Comparison of ENCODE assay signal across 15 cellular contexts in genomic region chr4:8379771-8380170, GRCh38.
DNase-seq lines count a peak whose midpoint lies in the region; ATAC-seq and TF ChIP-seq lines count a peak whose summit lies in the region.
"Had no signal": no experiment of that assay in that cellular context is flagged by ENCODE, and none has a peak within 500 bp of the region (broad histone marks: within the 10 kb centered on the region; RNA-seq: fewer than 3 reads in every experiment).

No MANE protein-coding gene starts in this region.

- WGBS in heart right ventricle, 2 donors, result 93 to 97% methylated on average over 6 of the region's 6 CpGs
- WGBS in heart left ventricle, 4 donors, result 94 to 98% (median 96%) methylated on average over 6 of the region's 6 CpGs
- 90 to 97% (median 97%) methylated on average over 6 of the region's 6 CpGs for WGBS in psoas muscle, 3 donors

- H3K4me1 ChIP-seq in heart right ventricle, result peaks cover 0 to 42% (median 23%) of the 10 kb centered on the region in 9 donors
- peaks cover 0 to 40% (median 14%) of the 10 kb centered on the region in 12 donors for H3K4me1 ChIP-seq in heart left ventricle
- H3K4me1 ChIP-seq in psoas muscle, result peaks cover 19% of the 10 kb centered on the region
- H3K4me1 ChIP-seq: Caco-2 had no signal

- H3K27me3 Mint-ChIP-seq in CD14-positive monocyte (ENCODE audit: low read depth in 3 of 3), result peaks cover 0 to 3% (median 0%) of the 10 kb centered on the region in 3 donors
- H3K27me3 Mint-ChIP-seq: B cell; CD8-positive, alpha-beta memory T cell had no signal

- TF ChIP-seq POLR2A in heart left ventricle (IDR thresholded peaks at IDR 0.05), result no peak

- H3K36me3 ChIP-seq in heart right ventricle (peaks cover 0 to 64% (median 0%) of the 10 kb centered on the region in 9 donors), heart left ventricle (peaks cover 0 to 38% (median 11%) of the 10 kb centered on the region in 9 donors), psoas muscle (ENCODE audit: insufficient read depth in 1 of 2, low read depth in 1 of 2) (peaks cover 0 to 24% of the 10 kb centered on the region in 2 donors)

- CTCF ChIA-PET in GM10248 (lab: Yijun Ruan, JAX), result no interaction called here

- POLR2A ChIA-PET in GM10248 (lab: Yijun Ruan, JAX), result no interaction called here

- DNase-seq in heart right ventricle (no peak), heart left ventricle (no peak), 8988T (peak; percentile 13), CD14-positive monocyte (ENCODE audit: low spot score) (peak; percentile 8), psoas muscle (no peak), GM10248 (ENCODE audit: extremely low spot score) (no peak), NCI-H524 (lab: John Stamatoyannopoulos, UW) (no peak)
- DNase-seq: Caco-2; CD8-positive, alpha-beta memory T cell; DND-41; GDM1; HCEC 1CT; HFFc6 had no signal

- no peaks in the 10 kb centered on the region for H3K4me1 Mint-ChIP-seq in CD14-positive monocyte
- H3K4me1 Mint-ChIP-seq: B cell; CD8-positive, alpha-beta memory T cell had no signal

- TF ChIP-seq CTCF in heart right ventricle (IDR thresholded peaks at IDR 0.05) (no peak), heart left ventricle (IDR thresholded peaks at IDR 0.05) (no peak), CD14-positive monocyte (IDR thresholded peaks at IDR 0.05) (no peak), psoas muscle (IDR thresholded peaks at IDR 0.05) (no peak), GM10248 (IDR thresholded peaks at IDR 0.05; ENCODE audit: control extremely low read depth, extremely low read depth, low read depth, missing control alignments) (no peak)

- intact Hi-C loops in heart right ventricle (cut with DNase I) (no loop called here), heart left ventricle (cut with DNase I) (loop anchor here in 1 of 10 donors (10.0 kb wide), 1 partner anchor 55 kb away; no protein-coding TSS in a partner anchor), CD14-positive monocyte (cut with micrococcal nuclease) (no loop called here), psoas muscle (cut with DNase I) (loop anchor here in 1 of 2 donors (5.0 kb wide), 1 partner anchor 37 kb away; no protein-coding TSS in a partner anchor)

- no peak overlapping the region for H3K4me3 Mint-ChIP-seq in CD14-positive monocyte
- H3K4me3 Mint-ChIP-seq: B cell; CD8-positive, alpha-beta memory T cell; HFFc6 had no signal

- ATAC-seq in heart right ventricle (no peak), heart left ventricle (no peak), psoas muscle (no peak)
- ATAC-seq: HepG2 had no signal

- H3K4me3 ChIP-seq in heart right ventricle, result no peak overlapping the region
- H3K4me3 ChIP-seq in heart left ventricle, result no peak overlapping the region
- H3K4me3 ChIP-seq in psoas muscle, result no peak overlapping the region

- H3K27ac Mint-ChIP-seq in CD14-positive monocyte, result no peak overlapping the region
- H3K27ac Mint-ChIP-seq: B cell; CD8-positive, alpha-beta memory T cell; HFFc6 had no signal

- H3K9me3 Mint-ChIP-seq in CD14-positive monocyte, result peaks cover 0 to 2% (median 0%) of the 10 kb centered on the region in 7 donors
- H3K9me3 Mint-ChIP-seq: CD8-positive, alpha-beta memory T cell; HFFc6 had no signal

- H3K27me3 ChIP-seq in heart right ventricle (no peaks in the 10 kb centered on the region), heart left ventricle (no peaks in the 10 kb centered on the region), psoas muscle (ENCODE audit: insufficient read depth in 3 of 3, low read length in 2 of 3) (no peaks in the 10 kb centered on the region)

- no peaks in the 10 kb centered on the region for H3K9me3 ChIP-seq in heart right ventricle
- no peaks in the 10 kb centered on the region for H3K9me3 ChIP-seq in heart left ventricle
- no peaks in the 10 kb centered on the region for H3K9me3 ChIP-seq in psoas muscle
- H3K9me3 ChIP-seq: Caco-2 had no signal

- H3K27ac ChIP-seq in heart right ventricle (peak overlapping the region in 8 of 10 donors; percentile 22 to 92 (median 80)), heart left ventricle (peak overlapping the region in 6 of 12 donors; percentile 77 to 96 (median 87)), psoas muscle (peak overlapping the region; percentile 70)

- peaks cover 23 to 36% of the 10 kb centered on the region in 2 donors for H3K36me3 Mint-ChIP-seq in CD14-positive monocyte

Comparison
In these comparisons a context has a peak if more than half of its experiments do, and no peak if none do; other contexts are left out.
1. DNase-seq: peak in 8988T (single experiment) and CD14-positive monocyte (single experiment); none in heart right ventricle (0 of 2), heart left ventricle (0 of 5), psoas muscle (0 of 2), GM10248 (single experiment) and NCI-H524 (0 of 2).